In the genomic region with DNA sequence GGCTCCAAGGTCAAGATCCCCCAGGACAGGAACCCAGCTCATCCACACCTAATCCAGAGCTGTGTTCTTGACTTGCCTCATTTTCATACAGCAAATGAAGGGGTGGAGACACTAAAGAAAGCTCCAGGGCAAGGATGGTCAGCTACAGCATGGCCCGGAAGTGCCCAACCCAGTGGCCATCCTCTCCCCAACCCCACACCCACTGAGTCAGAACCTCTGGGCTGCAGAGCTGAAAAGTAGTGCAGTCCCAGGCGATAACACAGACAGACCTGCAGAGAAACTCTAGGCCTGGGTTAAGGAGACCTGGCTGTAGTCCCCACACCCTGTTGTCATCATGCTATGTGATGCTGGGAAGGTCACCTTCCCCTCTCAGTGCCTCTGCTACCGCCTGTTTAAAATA, we compare ENCODE assay signal across 18 cellular contexts.
"Had no signal": no experiment of that assay in that cellular context is flagged by ENCODE, and none has a peak within 500 bp of the region (broad histone marks: within the 10 kb centered on the region; RNA-seq: fewer than 3 reads in every experiment).

No MANE protein-coding gene starts in this region.

- H3K9me3 ChIP-seq: ascending aorta, thoracic aorta had no signal

- ATAC-seq: T-helper 17 cell had no signal

- H3K27ac Mint-ChIP-seq: activated CD4-positive, alpha-beta memory T cell treated with anti-CD3 and anti-CD28 coated beads for 36 hours; activated CD4-positive, alpha-beta T cell treated with anti-CD3 and anti-CD28 coated beads, Interleukin-2, amount 10 ng/mL, durations not matched to agents 24 days and 14 days; activated naive CD4-positive, alpha-beta T cell treated with anti-CD3 and anti-CD28 coated beads, Interleukin-2, amount 10 ng/mL, durations not matched to agents 7 days and 5 days; activated naive CD8-positive, alpha-beta T cell treated with anti-CD3 and anti-CD28 coated beads, Interleukin-2, amount 10 ng/mL, durations not matched to agents 7 days and 5 days; activated T-helper 1 cell treated with anti-CD3 and anti-CD28 coated beads, Interleukin-12 subunit alpha, Interleukin-12 subunit beta, Interleukin-2, Interleukin-4 antibody, amounts not matched to agents 30 ng/mL and 10 ng/mL and 1 ng/mL, durations not matched to agents 14 hours and 24 hours and 36 hours; brain; endodermal cell; progenitor cell of endocrine pancreas; stimulated activated effector memory CD8-positive, alpha-beta T cell treated with anti-CD3 and anti-CD28 coated beads, Interleukin-12 subunit alpha, Interleukin-12 subunit beta, amount 100 ng/mL, for 72 hours; stimulated activated naive CD8-positive, alpha-beta T cell treated with anti-CD3 and anti-CD28 coated beads, Interleukin-15, Interleukin-2, amounts not matched to agents 100 ng/mL and 50 ng/mL, for 24 hours; T-helper 17 cell had no signal

- H3K4me3 ChIP-seq: ascending aorta, skin epidermis, thoracic aorta had no signal

- H3K36me3 Mint-ChIP-seq: activated CD4-positive, alpha-beta memory T cell treated with anti-CD3 and anti-CD28 coated beads for 36 hours; activated naive CD4-positive, alpha-beta T cell treated with anti-CD3 and anti-CD28 coated beads, Interleukin-2, amount 10 ng/mL, durations not matched to agents 7 days and 5 days; activated naive CD8-positive, alpha-beta T cell treated with anti-CD3 and anti-CD28 coated beads, Interleukin-2, amount 10 ng/mL, durations not matched to agents 7 days and 5 days; stimulated activated effector memory CD8-positive, alpha-beta T cell treated with anti-CD3 and anti-CD28 coated beads, Interleukin-12 subunit alpha, Interleukin-12 subunit beta, amount 100 ng/mL, for 72 hours had no signal

- DNase-seq: activated effector memory CD4-positive, alpha-beta T cell treated with anti-CD3 and anti-CD28 coated beads, Interleukin-2, amount 50 U/mL, for 16 hours; central memory CD4-positive, alpha-beta T cell; T-helper 17 cell; T1000 had no signal

- H3K4me3 Mint-ChIP-seq: activated CD4-positive, alpha-beta memory T cell treated with anti-CD3 and anti-CD28 coated beads for 36 hours; activated CD4-positive, alpha-beta T cell treated with anti-CD3 and anti-CD28 coated beads, Interleukin-2, amount 10 ng/mL, durations not matched to agents 24 days and 14 days; activated naive CD4-positive, alpha-beta T cell treated with anti-CD3 and anti-CD28 coated beads, Interleukin-2, amount 10 ng/mL, durations not matched to agents 7 days and 5 days; activated naive CD8-positive, alpha-beta T cell treated with anti-CD3 and anti-CD28 coated beads, Interleukin-2, amount 10 ng/mL, durations not matched to agents 7 days and 5 days; activated T-helper 1 cell treated with anti-CD3 and anti-CD28 coated beads, Interleukin-12 subunit alpha, Interleukin-12 subunit beta, Interleukin-2, Interleukin-4 antibody, amounts not matched to agents 30 ng/mL and 10 ng/mL and 1 ng/mL, durations not matched to agents 14 hours and 24 hours and 36 hours; brain; endodermal cell; nephron; stimulated activated effector memory CD8-positive, alpha-beta T cell treated with anti-CD3 and anti-CD28 coated beads, Interleukin-12 subunit alpha, Interleukin-12 subunit beta, amount 100 ng/mL, for 72 hours; stimulated activated naive CD8-positive, alpha-beta T cell treated with anti-CD3 and anti-CD28 coated beads, Interleukin-15, Interleukin-2, amounts not matched to agents 100 ng/mL and 50 ng/mL, for 24 hours; T-helper 17 cell had no signal

- H3K9me3 Mint-ChIP-seq: activated CD4-positive, alpha-beta memory T cell treated with anti-CD3 and anti-CD28 coated beads for 36 hours; activated CD4-positive, alpha-beta T cell treated with anti-CD3 and anti-CD28 coated beads, Interleukin-2, amount 10 ng/mL, durations not matched to agents 24 days and 14 days; activated naive CD4-positive, alpha-beta T cell treated with anti-CD3 and anti-CD28 coated beads, Interleukin-2, amount 10 ng/mL, durations not matched to agents 7 days and 5 days; activated naive CD8-positive, alpha-beta T cell treated with anti-CD3 and anti-CD28 coated beads, Interleukin-2, amount 10 ng/mL, durations not matched to agents 7 days and 5 days; activated T-helper 1 cell treated with anti-CD3 and anti-CD28 coated beads, Interleukin-12 subunit alpha, Interleukin-12 subunit beta, Interleukin-2, Interleukin-4 antibody, amounts not matched to agents 30 ng/mL and 10 ng/mL and 1 ng/mL, durations not matched to agents 14 hours and 24 hours and 36 hours; endodermal cell; nephron; stimulated activated effector memory CD8-positive, alpha-beta T cell treated with anti-CD3 and anti-CD28 coated beads, Interleukin-12 subunit alpha, Interleukin-12 subunit beta, amount 100 ng/mL, for 72 hours; stimulated activated naive CD8-positive, alpha-beta T cell treated with anti-CD3 and anti-CD28 coated beads, Interleukin-15, Interleukin-2, amounts not matched to agents 100 ng/mL and 50 ng/mL, for 24 hours had no signal

- H3K27ac ChIP-seq: ascending aorta, skin epidermis, thoracic aorta had no signal

- H3K4me1 Mint-ChIP-seq: activated CD4-positive, alpha-beta T cell treated with anti-CD3 and anti-CD28 coated beads, Interleukin-2, amount 10 ng/mL, durations not matched to agents 24 days and 14 days had no signal

- H3K36me3 ChIP-seq: ascending aorta, thoracic aorta had no signal

- H3K27me3 ChIP-seq: ascending aorta had no signal

- H3K27me3 Mint-ChIP-seq: activated CD4-positive, alpha-beta memory T cell treated with anti-CD3 and anti-CD28 coated beads for 36 hours had no signal
